ENCODE assay signal across 2 cellular contexts in the genomic region with DNA sequence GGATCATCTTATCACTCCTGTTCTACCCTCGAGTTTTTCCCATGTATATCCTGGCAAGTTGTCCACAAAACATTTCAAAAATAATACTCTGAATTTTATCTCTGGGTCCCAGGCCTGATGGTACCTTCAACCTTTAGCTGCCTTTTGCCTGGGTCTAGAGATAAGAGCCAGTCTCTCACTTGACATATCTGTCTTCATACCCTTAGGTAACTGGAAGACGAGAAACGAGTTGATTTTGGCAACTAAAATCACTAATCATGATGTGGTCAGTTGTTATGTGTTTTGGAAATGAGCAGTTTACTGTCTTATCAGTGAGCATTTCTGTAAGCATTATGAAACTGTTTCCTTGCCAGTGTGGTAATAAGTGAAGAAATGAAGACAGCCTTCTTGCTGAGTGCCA.
A peak's percentile ranks its signal among the peaks of the same experiment; 100 is the strongest.
TF ChIP-seq lines count a peak whose summit lies in the region.

No MANE protein-coding gene starts in this region.

TF ChIP-seq in liver, 16 proteins besides CTCF, POLR2A, EP300 and RAD21:
- TF ChIP-seq RXRA (IDR thresholded peaks at IDR 0.05) (peak in 1 of 2 donors; percentile 5), HNF4G (IDR thresholded peaks at IDR 0.05) (no peak)

TF ChIP-seq in HepG2, 621 proteins besides CTCF, POLR2A, EP300 and RAD21:
- no peak for TF ChIP-seq ZNF331 (CRISPR knock-in tag; IDR thresholded peaks at IDR 0.05)
- TF ChIP-seq ARID2 (CRISPR knock-in tag; IDR thresholded peaks at IDR 0.05; ENCODE audit: borderline replicate concordance), result no peak
- TF ChIP-seq, protein P1, sequence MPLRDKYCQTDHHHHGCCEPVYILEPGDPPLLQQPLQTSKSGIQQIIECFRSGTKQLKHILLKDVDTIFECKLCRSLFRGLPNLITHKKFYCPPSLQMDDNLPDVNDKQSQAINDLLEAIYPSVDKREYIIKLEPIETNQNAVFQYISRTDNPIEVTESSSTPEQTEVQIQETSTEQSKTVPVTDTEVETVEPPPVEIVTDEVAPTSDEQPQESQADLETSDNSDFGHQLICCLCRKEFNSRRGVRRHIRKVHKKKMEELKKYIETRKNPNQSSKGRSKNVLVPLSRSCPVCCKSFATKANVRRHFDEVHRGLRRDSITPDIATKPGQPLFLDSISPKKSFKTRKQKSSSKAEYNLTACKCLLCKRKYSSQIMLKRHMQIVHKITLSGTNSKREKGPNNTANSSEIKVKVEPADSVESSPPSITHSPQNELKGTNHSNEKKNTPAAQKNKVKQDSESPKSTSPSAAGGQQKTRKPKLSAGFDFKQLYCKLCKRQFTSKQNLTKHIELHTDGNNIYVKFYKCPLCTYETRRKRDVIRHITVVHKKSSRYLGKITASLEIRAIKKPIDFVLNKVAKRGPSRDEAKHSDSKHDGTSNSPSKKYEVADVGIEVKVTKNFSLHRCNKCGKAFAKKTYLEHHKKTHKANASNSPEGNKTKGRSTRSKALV (CRISPR knock-in tag; IDR thresholded peaks at IDR 0.05), result no peak
- TF ChIP-seq ZNF720 (CRISPR knock-in tag; IDR thresholded peaks at IDR 0.05), result no peak
- no peak for TF ChIP-seq CBX2 (IDR thresholded peaks at IDR 0.05; ENCODE audit: low read depth, low read length)
- TF ChIP-seq CBX2 (CRISPR knock-in tag; IDR thresholded peaks at IDR 0.05; ENCODE audit: low read depth), result no peak
- TF ChIP-seq ZGPAT (CRISPR knock-in tag; IDR thresholded peaks at IDR 0.05), result no peak
- no peak for TF ChIP-seq HNRNPL (IDR thresholded peaks at IDR 0.05; ENCODE audit: low read depth, low read length)
- no peak for TF ChIP-seq GLI4 (CRISPR knock-in tag; IDR thresholded peaks at IDR 0.05; ENCODE audit: borderline replicate concordance)
- no peak for TF ChIP-seq KAT7 (CRISPR knock-in tag; IDR thresholded peaks at IDR 0.05; ENCODE audit: borderline replicate concordance)
- TF ChIP-seq ZSCAN30 (CRISPR knock-in tag; IDR thresholded peaks at IDR 0.05), result no peak
- no peak for TF ChIP-seq HNRNPH1 (optimal IDR thresholded peaks at IDR 0.05; ENCODE audit: low read depth, low read length)
- TF ChIP-seq ZNF17 (CRISPR knock-in tag; IDR thresholded peaks at IDR 0.05), result no peak
- TF ChIP-seq ZNF768 (CRISPR knock-in tag; IDR thresholded peaks at IDR 0.05), result no peak
